ENCODE assay signal across 17 cellular contexts in genomic region chr7:117009705-117010361, GRCh38. TPM values are rescaled to one million over a fixed set of nuclear protein-coding genes. Genes with fewer than 3 reads are reported as not detected.
DNase-seq lines count a peak whose midpoint lies in the region; ATAC-seq and TF ChIP-seq lines count a peak whose summit lies in the region.
"Had no signal": no experiment of that assay in that cellular context is flagged by ENCODE, and none has a peak within 500 bp of the region (broad histone marks: within the 10 kb centered on the region; RNA-seq: fewer than 3 reads in every experiment).

No MANE protein-coding gene starts in this region.

- no peak for ATAC-seq in HG02870 (IDR thresholded peaks at IDR 0.05; ENCODE audit: unreplicated experiment)
- ATAC-seq: HepG2, left colon had no signal

- POLR2A ChIA-PET in activated CD4-positive, alpha-beta T cell treated with anti-CD3 and anti-CD28 coated beads, Interleukin-2, amount 10 ng/mL, durations not matched to agents 7 days and 5 days (lab: Charles Lee) = no interaction called here

- peaks cover 10% of the 10 kb centered on the region for H4K20me1 ChIP-seq in smooth muscle cell (ENCODE audit: low read depth)

- H3K27ac Mint-ChIP-seq in activated CD4-positive, alpha-beta T cell treated with anti-CD3 and anti-CD28 coated beads, Interleukin-2, amount 10 ng/mL, durations not matched to agents 7 days and 5 days = peak overlapping the region; percentile 43
- H3K27ac Mint-ChIP-seq in activated naive CD8-positive, alpha-beta T cell treated with anti-CD3 and anti-CD28 coated beads for 36 hours = peak overlapping the region; percentile 90

- H3K4me2 ChIP-seq in smooth muscle cell = peak overlapping the region; percentile 8

- no peak for TF ChIP-seq CTCF in smooth muscle cell (IDR thresholded peaks at IDR 0.05; ENCODE audit: borderline replicate concordance, insufficient read depth, poor library complexity, severe bottlenecking)

- 87% methylated on average over 3 of the region's 3 CpGs for WGBS in smooth muscle cell (ENCODE audit: low lambda C conversion rate)

- CTCF ChIA-PET in activated CD4-positive, alpha-beta T cell treated with anti-CD3 and anti-CD28 coated beads, Interleukin-2, amount 10 ng/mL, durations not matched to agents 7 days and 5 days (lab: Charles Lee) = interaction anchor here (0.7 to 1.5 kb wide), 3 partner anchors 11 to 25 kb away, joined by 3 to 5 read pairs (median 3); no protein-coding TSS in a partner anchor

- H3K9ac ChIP-seq in smooth muscle cell (ENCODE audit: low read depth) = no peak overlapping the region

- peaks cover 61% of the 10 kb centered on the region for H3K4me1 Mint-ChIP-seq in activated CD4-positive, alpha-beta T cell treated with anti-CD3 and anti-CD28 coated beads, Interleukin-2, amount 10 ng/mL, durations not matched to agents 7 days and 5 days
- H3K4me1 Mint-ChIP-seq in activated naive CD8-positive, alpha-beta T cell treated with anti-CD3 and anti-CD28 coated beads for 36 hours = peaks cover 71% of the 10 kb centered on the region

- H2AFZ ChIP-seq in smooth muscle cell (ENCODE audit: low read depth) = no peak overlapping the region

- H3K9me3 ChIP-seq in smooth muscle cell (replicated peaks; ENCODE audit: low read depth) = no peaks in the 10 kb centered on the region
- H3K9me3 ChIP-seq: pancreas, upper lobe of left lung had no signal

- peak overlapping the region; percentile 2 for H3K27ac ChIP-seq in smooth muscle cell (ENCODE audit: low read depth)
- H3K27ac ChIP-seq: pancreas, upper lobe of left lung had no signal

- peaks cover 26% of the 10 kb centered on the region for H3K27me3 Mint-ChIP-seq in activated CD4-positive, alpha-beta T cell treated with anti-CD3 and anti-CD28 coated beads, Interleukin-2, amount 10 ng/mL, durations not matched to agents 7 days and 5 days
- H3K27me3 Mint-ChIP-seq in activated naive CD8-positive, alpha-beta T cell treated with anti-CD3 and anti-CD28 coated beads for 36 hours = no peaks in the 10 kb centered on the region

- peaks cover 6% of the 10 kb centered on the region for H3K36me3 Mint-ChIP-seq in activated CD4-positive, alpha-beta T cell treated with anti-CD3 and anti-CD28 coated beads, Interleukin-2, amount 10 ng/mL, durations not matched to agents 7 days and 5 days (ENCODE audit: low read depth)
- peaks cover 3% of the 10 kb centered on the region for H3K36me3 Mint-ChIP-seq in activated naive CD8-positive, alpha-beta T cell treated with anti-CD3 and anti-CD28 coated beads for 36 hours

- peaks cover 64% of the 10 kb centered on the region for H3K79me2 ChIP-seq in smooth muscle cell (ENCODE audit: low read depth)

- H3K4me1 ChIP-seq in smooth muscle cell (ENCODE audit: low read depth) = peaks cover 7% of the 10 kb centered on the region

- H3K9me3 Mint-ChIP-seq in activated CD4-positive, alpha-beta T cell treated with anti-CD3 and anti-CD28 coated beads, Interleukin-2, amount 10 ng/mL, durations not matched to agents 7 days and 5 days = no peaks in the 10 kb centered on the region
- H3K9me3 Mint-ChIP-seq in activated naive CD8-positive, alpha-beta T cell treated with anti-CD3 and anti-CD28 coated beads for 36 hours = peaks cover 3% of the 10 kb centered on the region

- H3K4me3 Mint-ChIP-seq in activated CD4-positive, alpha-beta T cell treated with anti-CD3 and anti-CD28 coated beads, Interleukin-2, amount 10 ng/mL, durations not matched to agents 7 days and 5 days = peak overlapping the region; percentile 17
- H3K4me3 Mint-ChIP-seq in activated naive CD8-positive, alpha-beta T cell treated with anti-CD3 and anti-CD28 coated beads for 36 hours = peak overlapping the region; percentile 44

- peak; percentile 33 for DNase-seq in activated CD4-positive, alpha-beta T cell treated with anti-CD3 and anti-CD28 coated beads, Interleukin-2, amount 10 ng/mL, durations not matched to agents 7 days and 5 days
- no peak for DNase-seq in activated CD4-positive, alpha-beta T cell treated with anti-CD3 and anti-CD28 coated beads, Interleukin-2, amount 50 U/mL, for 1 hour
- DNase-seq in NCI-H2107 (lab: John Stamatoyannopoulos, UW) (peak; percentile 25), smooth muscle cell (lab: John Stamatoyannopoulos, UW; ENCODE audit: unreplicated experiment) (no peak), NCI-H2196 (lab: John Stamatoyannopoulos, UW; ENCODE audit: unreplicated experiment) (no peak), DMS53 treated with DMSO at 0.1 percent for 48 hours (lab: John Stamatoyannopoulos, UW; ENCODE audit: unreplicated experiment) (no peak)
- no peak for DNase-seq in activated naive CD8-positive, alpha-beta T cell treated with anti-CD3 and anti-CD28 coated beads for 36 hours
- DNase-seq: effector CD8-positive, alpha-beta T cell; H7; left colon; NCI-H1048; pancreas; SHP77; upper lobe of left lung had no signal

- H3K36me3 ChIP-seq in smooth muscle cell (ENCODE audit: low read depth) = no peaks in the 10 kb centered on the region
- H3K36me3 ChIP-seq: cardiac muscle cell, pancreas, upper lobe of left lung had no signal

- peaks cover 8% of the 10 kb centered on the region for H3F3A ChIP-seq in smooth muscle cell (ENCODE audit: low read depth)

- no peaks in the 10 kb centered on the region for H3K27me3 ChIP-seq in smooth muscle cell (ENCODE audit: low read depth)
- H3K27me3 ChIP-seq: cardiac muscle cell, pancreas, upper lobe of left lung had no signal

- no peak overlapping the region for H3K4me3 ChIP-seq in smooth muscle cell
- H3K4me3 ChIP-seq: cardiac muscle cell, pancreas, upper lobe of left lung had no signal

RNA-seq across cellular contexts. Expression of gene ST7, which starts 56.5 kb away (rescaled TPM):
- total RNA-seq in activated CD4-positive, alpha-beta T cell treated with anti-CD3 and anti-CD28 coated beads, Interleukin-2, amount 10 ng/mL, durations not matched to agents 7 days and 5 days = 1 to 10 TPM; 5.2 to 7.0 TPM
- total RNA-seq in activated naive CD8-positive, alpha-beta T cell treated with anti-CD3 and anti-CD28 coated beads for 36 hours = 10 to 100 TPM in 1 of 2 experiments, 1 to 10 TPM in 1; 8.4 to 10.2 TPM
- total RNA-seq in smooth muscle cell = 23.2 and 35.5 TPM in 2 replicates
- 25.1 and 26.1 TPM in 2 replicates for polyA plus RNA-seq in smooth muscle cell

Comparison
In these comparisons a context has a peak if more than half of its experiments do, and no peak if none do; other contexts are left out.
1. DNase-seq: peak in activated CD4-positive, alpha-beta T cell treated with anti-CD3 and anti-CD28 coated beads, Interleukin-2, amount 10 ng/mL, durations not matched to agents 7 days and 5 days (single experiment) and NCI-H2107 (single experiment); none in activated CD4-positive, alpha-beta T cell treated with anti-CD3 and anti-CD28 coated beads, Interleukin-2, amount 50 U/mL, for 1 hour (single experiment), activated naive CD8-positive, alpha-beta T cell treated with anti-CD3 and anti-CD28 coated beads for 36 hours (single experiment), smooth muscle cell (single experiment), NCI-H2196 (single experiment) and DMS53 treated with DMSO at 0.1 percent for 48 hours (single experiment).